Comparison of ENCODE assay signal across 12 cellular contexts in the genomic region with DNA sequence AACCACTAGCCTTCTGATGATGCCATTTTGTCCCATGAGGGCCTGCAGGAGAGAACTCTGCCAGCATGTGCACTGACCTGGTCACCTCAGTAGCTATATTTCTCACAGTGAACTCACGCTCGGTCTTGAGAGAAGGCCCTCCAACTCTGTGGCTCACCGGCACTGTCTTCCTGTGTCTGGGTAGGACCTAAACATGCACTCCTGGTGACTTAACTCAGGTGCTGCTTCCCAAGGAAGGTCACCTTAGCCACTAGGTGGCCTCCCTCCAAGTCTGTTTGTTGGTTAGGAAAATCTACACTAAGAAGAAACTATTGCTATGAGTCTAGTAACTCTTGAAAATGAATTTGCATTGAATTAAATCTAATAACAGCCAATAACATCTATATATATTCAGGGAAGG. TPM values are rescaled to one million over a fixed set of nuclear protein-coding genes. Genes with fewer than 3 reads are reported as not detected.
DNase-seq lines count a peak whose midpoint lies in the region; ATAC-seq and TF ChIP-seq lines count a peak whose summit lies in the region.
"Had no signal": no experiment of that assay in that cellular context is flagged by ENCODE, and none has a peak within 500 bp of the region (broad histone marks: within the 10 kb centered on the region; RNA-seq: fewer than 3 reads in every experiment).

No MANE protein-coding gene starts in this region.

- H3K4me3 ChIP-seq in GM23248 = no peak overlapping the region
- H3K4me3 ChIP-seq: gastrocnemius medialis had no signal

- TF ChIP-seq CTCF in C4-2B (conservative IDR thresholded peaks at IDR 0.05) = peak; percentile 58
- TF ChIP-seq CTCF in GM13976 (IDR thresholded peaks at IDR 0.05; ENCODE audit: borderline replicate concordance, control extremely low read depth, extremely low read depth, insufficient read depth, missing control alignments) = peak; percentile 45
- TF ChIP-seq CTCF in VCaP (conservative IDR thresholded peaks at IDR 0.05) = peak; percentile 79

- 0 out of 2 replicates have a peak, but pooled peaks cover 4% of the 10 kb centered on the region for H3K27me3 ChIP-seq in GM23248 (replicated peaks; ENCODE audit: insufficient read depth)
- H3K27me3 ChIP-seq: gastrocnemius medialis, neutrophil had no signal

- H3K4me2 ChIP-seq in GM23248 (ENCODE audit: unreplicated experiment) = no peak overlapping the region

- no peaks in the 10 kb centered on the region for H3K36me3 ChIP-seq in GM23248 (ENCODE audit: low read depth)
- H3K36me3 ChIP-seq: gastrocnemius medialis, neutrophil had no signal

- H3K4me1 ChIP-seq in GM23248 (ENCODE audit: insufficient read depth) = peaks cover 5% of the 10 kb centered on the region
- H3K4me1 ChIP-seq: gastrocnemius medialis had no signal

- H2AFZ ChIP-seq in GM23248 = no peak overlapping the region

- WGBS in GM23248 (ENCODE audit: low coverage in 1 of 2, low lambda C conversion rate in 2 of 2, missing lambda C conversion rate in 2 of 2), 2 experiments = 61 to 65% methylated on average over 3 of the region's 3 CpGs

- H3K9me2 ChIP-seq in GM23248 (ENCODE audit: insufficient read depth) = no peaks in the 10 kb centered on the region

- DNase-seq in GM13976 (ENCODE audit: low spot score) = no peak
- DNase-seq in left colon = peak in 1 of 2 donors; percentile 35
- DNase-seq in mucosa of gallbladder (ENCODE audit: low spot score) = no peak
- DNase-seq in GM23248 = no peak
- DNase-seq: anterior cingulate cortex, gastrocnemius medialis, NCI-H774 had no signal

- H4K20me1 ChIP-seq in GM23248 (ENCODE audit: insufficient read depth) = no peaks in the 10 kb centered on the region

- in situ Hi-C loops in GM13976 (cut with MboI; ENCODE audit: low sequenced_read_pairs, unreplicated experiment) = loop anchor here (10.0 kb wide), 1 partner anchor 377 kb away; no protein-coding TSS in a partner anchor
- in situ Hi-C loops in GM23248 (cut with MboI) = no loop called here

- H3K27ac ChIP-seq in C4-2B (no peak overlapping the region), VCaP (no peak overlapping the region), GM23248 (no peak overlapping the region)
- H3K27ac ChIP-seq: gastrocnemius medialis, neutrophil had no signal

- intact Hi-C loops in left colon (cut with DNase I, micrococcal nuclease) = loop anchor here in 1 of 2 donors (5.0 kb wide), 1 partner anchor 99 kb away; the partner anchor contains the start of gene TLR6

- peaks cover 5% of the 10 kb centered on the region; the same call in 1 of the 2 replicates for H3F3A ChIP-seq in GM23248 (ENCODE audit: insufficient read depth)

- no peak overlapping the region for H3K9ac ChIP-seq in GM23248

- no peaks in the 10 kb centered on the region for H3K79me2 ChIP-seq in GM23248 (ENCODE audit: insufficient read depth)

- no peaks in the 10 kb centered on the region for H3K9me3 ChIP-seq in GM23248 (ENCODE audit: low read depth)
- H3K9me3 ChIP-seq: gastrocnemius medialis, neutrophil had no signal

- ATAC-seq in left colon = peak; percentile 73
- ATAC-seq in GM19324 (IDR thresholded peaks at IDR 0.05; ENCODE audit: low FRiP score, unreplicated experiment) = no peak
- ATAC-seq in HG03521 (IDR thresholded peaks at IDR 0.05; ENCODE audit: unreplicated experiment) = no peak
- ATAC-seq: gastrocnemius medialis had no signal

RNA-seq across cellular contexts. Expression of gene TLR10, which starts 24.8 kb away (rescaled TPM):
- total RNA-seq in left colon (under 1 TPM; 0.21 to 0.70 TPM), mucosa of gallbladder (0.98 TPM)
- not detected in 2 replicates for total RNA-seq in GM23248 (2014; rRNA removed; shearing (Covaris generic))
- polyA plus RNA-seq in GM23248 (2016; fragmentation: Nextera tagmentation; extraction: Ambion mirVana) = not detected in 2 replicates
- total RNA-seq: gastrocnemius medialis had no signal

RNA-seq across cellular contexts. Expression of gene TLR1, which starts 46.6 kb away (rescaled TPM):
- total RNA-seq in left colon = 1 to 10 TPM; 2.3 to 6.7 TPM
- 16.6 TPM for total RNA-seq in mucosa of gallbladder
- not detected in 2 replicates for total RNA-seq in GM23248 (2014; rRNA removed; shearing (Covaris generic))
- 0.11 TPM in 1 of 2 replicates, not detected in the other for polyA plus RNA-seq in GM23248 (2016; fragmentation: Nextera tagmentation; extraction: Ambion mirVana)
